ENCODE assay signal across 10 cellular contexts in the genomic region with DNA sequence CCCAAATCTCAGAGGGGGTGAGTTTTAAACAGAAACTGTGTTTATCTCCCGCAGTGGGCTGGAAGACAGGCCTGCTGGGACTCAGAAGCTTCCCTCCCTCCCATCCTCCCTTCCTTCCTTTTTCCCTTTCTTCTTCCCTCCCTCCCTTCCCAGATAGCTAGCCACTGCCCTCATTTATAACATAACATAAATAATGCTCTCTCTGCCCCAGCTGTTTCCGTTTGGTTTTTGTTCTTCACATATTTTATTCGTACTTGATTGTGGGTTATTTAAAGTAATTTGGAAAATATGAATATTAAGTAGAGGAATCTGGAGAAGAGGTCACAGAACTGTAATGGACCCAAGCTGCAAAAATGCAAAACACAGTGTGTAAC.
DNase-seq lines count a peak whose midpoint lies in the region; ATAC-seq and TF ChIP-seq lines count a peak whose summit lies in the region.
"Had no signal": no experiment of that assay in that cellular context is flagged by ENCODE, and none has a peak within 500 bp of the region (broad histone marks: within the 10 kb centered on the region; RNA-seq: fewer than 3 reads in every experiment).

No MANE protein-coding gene starts in this region.

- DNase-seq in heart left ventricle (no peak), Right ventricle myocardium superior (no peak), osteoblast (ENCODE audit: insufficient read length, low spot score, missing footprints) (no peak), uterus (no peak), A172 (ENCODE audit: low spot score) (no peak)
- DNase-seq in activated CD8-positive, alpha-beta T cell treated with anti-CD3 and anti-CD28 coated beads, Interleukin-2, amount 10 ng/mL, durations not matched to agents 7 days and 5 days: no peak
- DNase-seq: NCI-H187 treated with DMSO at 0.1 percent for 48 hours had no signal

- H3K9ac ChIP-seq in endocrine pancreas (ENCODE audit: control insufficient read depth, insufficient read depth, low read length): peak overlapping the region; percentile 1

- no peak overlapping the region for H3K27ac Mint-ChIP-seq in activated CD8-positive, alpha-beta T cell treated with anti-CD3 and anti-CD28 coated beads, Interleukin-2, amount 10 ng/mL, durations not matched to agents 7 days and 5 days

- 20 to 29% (median 20%) methylated on average over 3 of the region's 3 CpGs for WGBS in heart left ventricle, 4 donors

- intact Hi-C loops in heart left ventricle (cut with DNase I) (loop anchor here in 5 of 10 donors (5.0 to 10.0 kb wide), 4 partner anchors 138 to 400 kb away; a partner anchor contains a TSS), Right ventricle myocardium superior (cut with DNase I) (no loop called here), uterus (cut with DNase I; ENCODE audit: low total_unique reads) (no loop called here)

- peaks cover 21% of the 10 kb centered on the region for H3K27me3 Mint-ChIP-seq in activated CD8-positive, alpha-beta T cell treated with anti-CD3 and anti-CD28 coated beads, Interleukin-2, amount 10 ng/mL, durations not matched to agents 7 days and 5 days (ENCODE audit: low read depth)

- no peak overlapping the region for H3K4me3 Mint-ChIP-seq in activated CD8-positive, alpha-beta T cell treated with anti-CD3 and anti-CD28 coated beads, Interleukin-2, amount 10 ng/mL, durations not matched to agents 7 days and 5 days

- CTCF ChIA-PET in activated CD8-positive, alpha-beta T cell treated with anti-CD3 and anti-CD28 coated beads, Interleukin-2, amount 10 ng/mL, durations not matched to agents 7 days and 5 days (lab: Charles Lee): interaction anchor here (2.2 kb wide), 1 partner anchor 74 kb away, joined by 5 read pairs; no protein-coding TSS in a partner anchor

- peak overlapping the region in 7 of 12 donors; percentile 25 to 76 (median 37) for H3K27ac ChIP-seq in heart left ventricle
- H3K27ac ChIP-seq in osteoblast (ENCODE audit: low read depth, low read length): peak overlapping the region; percentile 79
- H3K27ac ChIP-seq in uterus: peak overlapping the region; percentile 83 to 85

- H3K4me3 ChIP-seq in heart left ventricle (peak overlapping the region in 5 of 12 donors; percentile 17 to 41 (median 33)), endocrine pancreas (ENCODE audit: control insufficient read depth, insufficient read depth, low read length) (peak overlapping the region; percentile 51), osteoblast (ENCODE audit: insufficient read depth, low read length) (no peak overlapping the region), uterus (peak overlapping the region; percentile 11 to 19)
- H3K4me3 ChIP-seq: body of pancreas had no signal

- H3K4me1 Mint-ChIP-seq in activated CD8-positive, alpha-beta T cell treated with anti-CD3 and anti-CD28 coated beads, Interleukin-2, amount 10 ng/mL, durations not matched to agents 7 days and 5 days (ENCODE audit: low read depth): peaks cover 25% of the 10 kb centered on the region

- H3K27me3 ChIP-seq in heart left ventricle (no peaks in the 10 kb centered on the region), endocrine pancreas (ENCODE audit: control insufficient read depth, insufficient read depth, low read length) (no peaks in the 10 kb centered on the region), osteoblast (ENCODE audit: insufficient read depth, low read length) (no peaks in the 10 kb centered on the region), uterus (no peaks in the 10 kb centered on the region)
- H3K27me3 ChIP-seq: body of pancreas had no signal

- H2AFZ ChIP-seq in osteoblast (ENCODE audit: low read length): no peak overlapping the region

- POLR2A ChIA-PET in activated CD8-positive, alpha-beta T cell treated with anti-CD3 and anti-CD28 coated beads, Interleukin-2, amount 10 ng/mL, durations not matched to agents 7 days and 5 days (lab: Charles Lee): interaction anchor here (0.6 kb wide), 1 partner anchor 14 kb away, joined by 3 read pairs; no protein-coding TSS in a partner anchor

- peak overlapping the region; percentile 75 for H3K4me2 ChIP-seq in osteoblast (ENCODE audit: insufficient read depth, low read length)

- H3K36me3 ChIP-seq in heart left ventricle: no peaks in the 10 kb centered on the region
- no peaks in the 10 kb centered on the region for H3K36me3 ChIP-seq in endocrine pancreas (ENCODE audit: control insufficient read depth, insufficient read depth, low read length)
- H3K36me3 ChIP-seq in osteoblast (ENCODE audit: insufficient read depth, low read length): no peaks in the 10 kb centered on the region
- H3K36me3 ChIP-seq in uterus: no peaks in the 10 kb centered on the region

- H3K4me1 ChIP-seq in heart left ventricle (peaks cover 3 to 72% (median 51%) of the 10 kb centered on the region in 12 donors), endocrine pancreas (ENCODE audit: control insufficient read depth, insufficient read depth, low read length) (peaks cover 8% of the 10 kb centered on the region), osteoblast (ENCODE audit: insufficient read depth, low read length) (peaks cover 72% of the 10 kb centered on the region), uterus (peaks cover 6 to 19% of the 10 kb centered on the region in 2 donors)

- no peak for ATAC-seq in heart left ventricle
- ATAC-seq in Right ventricle myocardium superior (ENCODE audit: poor library complexity): no peak
- no peak for ATAC-seq in activated CD8-positive, alpha-beta T cell treated with anti-CD3 and anti-CD28 coated beads, Interleukin-2, amount 10 ng/mL, durations not matched to agents 7 days and 5 days
- ATAC-seq in HG02884 (IDR thresholded peaks at IDR 0.05; ENCODE audit: unreplicated experiment): no peak

- TF ChIP-seq CTCF in heart left ventricle (IDR thresholded peaks at IDR 0.05) (no peak), osteoblast (IDR thresholded peaks at IDR 0.05; ENCODE audit: extremely low read depth, low read depth, low read length) (no peak), uterus (IDR thresholded peaks at IDR 0.05) (no peak)

- H3K36me3 Mint-ChIP-seq in activated CD8-positive, alpha-beta T cell treated with anti-CD3 and anti-CD28 coated beads, Interleukin-2, amount 10 ng/mL, durations not matched to agents 7 days and 5 days (ENCODE audit: low read depth): no peaks in the 10 kb centered on the region

- H3K79me2 ChIP-seq in osteoblast (ENCODE audit: insufficient read depth, low read length): peaks cover 93% of the 10 kb centered on the region

- H3K9me3 Mint-ChIP-seq in activated CD8-positive, alpha-beta T cell treated with anti-CD3 and anti-CD28 coated beads, Interleukin-2, amount 10 ng/mL, durations not matched to agents 7 days and 5 days (ENCODE audit: insufficient read depth): no peaks in the 10 kb centered on the region

- H3K9me3 ChIP-seq in heart left ventricle (no peaks in the 10 kb centered on the region), endocrine pancreas (ENCODE audit: control insufficient read depth, low read length) (no peaks in the 10 kb centered on the region), osteoblast (ENCODE audit: low read depth, low read length) (no peaks in the 10 kb centered on the region), uterus (no peaks in the 10 kb centered on the region)
- H3K9me3 ChIP-seq: body of pancreas had no signal

- H4K20me1 ChIP-seq in osteoblast (ENCODE audit: insufficient read depth, low read length): peaks cover 80% of the 10 kb centered on the region

- TF ChIP-seq POLR2A in heart left ventricle (IDR thresholded peaks at IDR 0.05) (no peak), uterus (IDR thresholded peaks at IDR 0.05) (no peak)
